ENCODE assay signal across 18 cellular contexts in the genomic region with DNA sequence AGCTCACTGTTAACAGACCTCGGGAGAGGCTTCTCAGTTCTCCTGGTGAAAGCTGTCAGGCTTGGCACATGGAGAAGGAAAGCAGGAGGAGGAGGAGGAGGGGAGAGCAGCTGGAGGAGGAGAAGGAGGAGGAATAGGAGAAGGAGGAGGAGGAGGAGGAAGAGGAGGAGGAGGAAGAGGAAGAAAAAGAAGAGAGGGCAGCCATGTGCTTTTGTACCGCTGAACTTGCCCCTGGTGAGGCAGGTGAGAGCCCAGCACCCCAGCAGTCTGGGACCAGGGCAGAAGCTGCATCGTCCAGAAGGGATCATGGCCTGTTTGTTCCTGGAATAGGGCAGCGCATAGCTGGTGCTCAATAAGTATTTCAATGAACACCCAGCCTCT. TPM values are rescaled to one million over a fixed set of nuclear protein-coding genes. Genes with fewer than 3 reads are reported as not detected.
DNase-seq lines count a peak whose midpoint lies in the region; TF ChIP-seq lines count a peak whose summit lies in the region.
"Had no signal": no experiment of that assay in that cellular context is flagged by ENCODE, and none has a peak within 500 bp of the region (broad histone marks: within the 10 kb centered on the region; RNA-seq: fewer than 3 reads in every experiment).

No MANE protein-coding gene starts in this region.

- H3K4me1 ChIP-seq in HEK293 (ENCODE audit: control insufficient read depth, insufficient read depth, low read length) (peaks cover 2% of the 10 kb centered on the region), PC-9 (replicated peaks; ENCODE audit: insufficient read depth) (peaks cover 57% of the 10 kb centered on the region), mesenchymal stem cell (ENCODE audit: control insufficient read depth, insufficient read depth, low read depth, low read length) (peaks cover 6% of the 10 kb centered on the region)

- no peaks in the 10 kb centered on the region for H3K9me3 Mint-ChIP-seq in glutamatergic neuron (ENCODE audit: unreplicated experiment)
- no peaks in the 10 kb centered on the region for H3K9me3 Mint-ChIP-seq in progenitor cell of endocrine pancreas (ENCODE audit: low read depth)
- H3K9me3 Mint-ChIP-seq: GM23338 had no signal

- no peaks in the 10 kb centered on the region for H4K20me1 ChIP-seq in PC-9 (ENCODE audit: insufficient read depth)

- no peaks in the 10 kb centered on the region for H3K4me1 Mint-ChIP-seq in glutamatergic neuron (ENCODE audit: low read depth, unreplicated experiment)
- H3K4me1 Mint-ChIP-seq in progenitor cell of endocrine pancreas (ENCODE audit: low read depth) = peaks cover 9% of the 10 kb centered on the region
- H3K4me1 Mint-ChIP-seq: CD4-positive, alpha-beta memory T cell had no signal

- POLR2A ChIA-PET in HEK293 (lab: Yijun Ruan, JAX) = interaction anchor here (0.9 kb wide), 1 partner anchor 205 kb away, joined by 3 read pairs; a partner anchor contains a TSS
- POLR2A ChIA-PET in PC-9 (lab: Charles Lee; ENCODE audit: unreplicated experiment) = no interaction called here

- TF ChIP-seq CTCF in HEK293 (tag by site-specific recombination; IDR thresholded peaks at IDR 0.05) (no peak), PC-9 (conservative IDR thresholded peaks at IDR 0.05) (no peak), glutamatergic neuron (IDR thresholded peaks at IDR 0.05; ENCODE audit: partially characterized antibody, unreplicated experiment) (no peak), progenitor cell of endocrine pancreas (IDR thresholded peaks at IDR 0.05; ENCODE audit: unreplicated experiment) (no peak)

- H2BK15ac ChIP-seq in mesenchymal stem cell (ENCODE audit: low read depth, poor library complexity, severe bottlenecking) = no peak overlapping the region

- H3K27ac ChIP-seq in HEK293 (ENCODE audit: extremely low read depth, low read depth, low read length) (no peak overlapping the region), PC-9 (no peak overlapping the region), mesenchymal stem cell (ENCODE audit: low read length, poor library complexity, severe bottlenecking) (no peak overlapping the region)

- no peak for DNase-seq in PC-9
- no peak for DNase-seq in mesenchymal stem cell
- no peak for DNase-seq in glutamatergic neuron
- no peak for DNase-seq in D341Med (ENCODE audit: low spot score)
- no peak for DNase-seq in superior temporal gyrus (ENCODE audit: extremely low spot score)
- no peak for DNase-seq in progenitor cell of endocrine pancreas (ENCODE audit: low spot score, unreplicated experiment)
- DNase-seq: 8988T; C1 segment of cervical spinal cord; Calu3; CD4-positive, alpha-beta memory T cell; COR-L47; DMS153; DND-41 had no signal

- peak overlapping the region in 1 of 2 experiments; percentile 55 for H3K4ac ChIP-seq in mesenchymal stem cell (ENCODE audit: low read depth in 1 of 2, low read length in 2 of 2)

- peak overlapping the region; percentile 6 to 83 for H2BK12ac ChIP-seq in mesenchymal stem cell (ENCODE audit: low read length in 2 of 2)

- no peak overlapping the region for H4K8ac ChIP-seq in mesenchymal stem cell (ENCODE audit: low read length)

- H3K27ac Mint-ChIP-seq in glutamatergic neuron (ENCODE audit: unreplicated experiment) = no peak overlapping the region
- no peak overlapping the region for H3K27ac Mint-ChIP-seq in progenitor cell of endocrine pancreas
- H3K27ac Mint-ChIP-seq: CD4-positive, alpha-beta memory T cell; GM23338 had no signal

- H2BK5ac ChIP-seq in mesenchymal stem cell (ENCODE audit: low read depth, low read length, poor library complexity, severe bottlenecking) = no peak overlapping the region

- peak overlapping the region; percentile 6 for H2BK120ac ChIP-seq in mesenchymal stem cell (ENCODE audit: low read depth, low read length)

- no peaks in the 10 kb centered on the region for H3K79me2 ChIP-seq in PC-9 (ENCODE audit: low read depth)

- H3K9me3 ChIP-seq in HEK293 (ENCODE audit: control insufficient read depth, insufficient read depth, low read depth, low read length) (no peaks in the 10 kb centered on the region), PC-9 (ENCODE audit: insufficient read depth, low read depth) (no peaks in the 10 kb centered on the region), mesenchymal stem cell (ENCODE audit: control insufficient read depth, low read length) (no peaks in the 10 kb centered on the region)
- H3K9me3 ChIP-seq: HAP-1 had no signal

- H2AFZ ChIP-seq in PC-9 = no peak overlapping the region
- no peak overlapping the region for H2AFZ ChIP-seq in mesenchymal stem cell (ENCODE audit: low read depth, low read length)
- H2AFZ ChIP-seq: GM23338 had no signal

- H3K4me3 Mint-ChIP-seq in glutamatergic neuron (ENCODE audit: unreplicated experiment) (no peak overlapping the region), progenitor cell of endocrine pancreas (ENCODE audit: low read depth) (no peak overlapping the region)
- H3K4me3 Mint-ChIP-seq: CD4-positive, alpha-beta memory T cell; GM23338 had no signal

- H3K9me2 ChIP-seq in PC-9 (ENCODE audit: insufficient read depth) = no peaks in the 10 kb centered on the region

- H3K27me3 ChIP-seq in PC-9 (ENCODE audit: insufficient read depth, low read depth) (no peaks in the 10 kb centered on the region), mesenchymal stem cell (ENCODE audit: control insufficient read depth in 1 of 2, insufficient read depth in 1 of 2, low read length in 2 of 2) (peaks cover 6 to 20% of the 10 kb centered on the region in 2 experiments)

- H3K4me3 ChIP-seq in HEK293 (ENCODE audit: low read depth, low read length) (no peak overlapping the region), PC-9 (no peak overlapping the region), mesenchymal stem cell (ENCODE audit: insufficient read depth in 1 of 2, low read depth in 1 of 2, low read length in 2 of 2) (no peak overlapping the region)
- H3K4me3 ChIP-seq: GM23338, HAP-1 had no signal

- H3K36me3 ChIP-seq in HEK293 (ENCODE audit: control insufficient read depth in 2 of 2, insufficient read depth in 1 of 2, low read length in 2 of 2) (no peaks in the 10 kb centered on the region), PC-9 (ENCODE audit: low read depth) (no peaks in the 10 kb centered on the region), mesenchymal stem cell (ENCODE audit: control insufficient read depth in 1 of 2, insufficient read depth in 2 of 2, low read depth in 1 of 2, low read length in 2 of 2) (no peaks in the 10 kb centered on the region)
- H3K36me3 ChIP-seq: HAP-1 had no signal

- H3F3A ChIP-seq in PC-9 (ENCODE audit: insufficient read depth, low read depth) = peaks cover 47% of the 10 kb centered on the region

- no peak overlapping the region for H4K91ac ChIP-seq in mesenchymal stem cell (ENCODE audit: low read length)

- intact Hi-C loops in PC-9 (cut with micrococcal nuclease; ENCODE audit: unreplicated experiment) = no loop called here

- H3K79me1 ChIP-seq in mesenchymal stem cell (replicated peaks; ENCODE audit: low read length, poor library complexity, severe bottlenecking) = no peaks in the 10 kb centered on the region

- peak overlapping the region; percentile 38; the same call in 1 of the 2 replicates for H3K4me2 ChIP-seq in PC-9
- H3K4me2 ChIP-seq in mesenchymal stem cell (ENCODE audit: low read length, poor library complexity, severe bottlenecking) = no peak overlapping the region
- H3K4me2 ChIP-seq: GM23338 had no signal

- H2AK5ac ChIP-seq in mesenchymal stem cell (ENCODE audit: low read length, severe bottlenecking) = no peak overlapping the region

- no peak overlapping the region for H3K9ac ChIP-seq in mesenchymal stem cell (ENCODE audit: low read length)

- CTCF ChIA-PET in HEK293 (lab: Yijun Ruan, JAX) = interaction anchor here (0.6 kb wide), 1 partner anchor 23 kb away, joined by 3 read pairs; no protein-coding TSS in a partner anchor
- CTCF ChIA-PET in PC-9 (lab: Charles Lee) = no interaction called here

- H3K14ac ChIP-seq in mesenchymal stem cell (ENCODE audit: low read length in 2 of 2) = peak overlapping the region in 1 of 2 experiments; percentile 82

- peak overlapping the region; percentile 5 to 14 for H3K18ac ChIP-seq in mesenchymal stem cell (ENCODE audit: low read depth in 1 of 2, low read length in 2 of 2)

- H3K27me3 Mint-ChIP-seq in glutamatergic neuron (ENCODE audit: unreplicated experiment) (no peaks in the 10 kb centered on the region), progenitor cell of endocrine pancreas (no peaks in the 10 kb centered on the region)

- H3K36me3 Mint-ChIP-seq in glutamatergic neuron (ENCODE audit: unreplicated experiment) = no peaks in the 10 kb centered on the region
- no peaks in the 10 kb centered on the region for H3K36me3 Mint-ChIP-seq in progenitor cell of endocrine pancreas (ENCODE audit: insufficient read depth)
- H3K36me3 Mint-ChIP-seq: CD4-positive, alpha-beta memory T cell had no signal

- no peak overlapping the region for H3K23ac ChIP-seq in mesenchymal stem cell (ENCODE audit: low read length in 2 of 2)

- BruUV-seq in PC-9 (replicated peaks; lab: Mats Ljungman, UMichigan) = no TSS peak

- WGBS in mesenchymal stem cell = 87% methylated on average over 4 of the region's 4 CpGs

TF ChIP-seq in HEK293, 187 proteins besides CTCF, POLR2A, EP300 and RAD21:
- peak; percentile 56 for TF ChIP-seq ZFHX2 (tag by site-specific recombination; conservative IDR thresholded peaks at IDR 0.05)
- TF ChIP-seq, protein P1, sequence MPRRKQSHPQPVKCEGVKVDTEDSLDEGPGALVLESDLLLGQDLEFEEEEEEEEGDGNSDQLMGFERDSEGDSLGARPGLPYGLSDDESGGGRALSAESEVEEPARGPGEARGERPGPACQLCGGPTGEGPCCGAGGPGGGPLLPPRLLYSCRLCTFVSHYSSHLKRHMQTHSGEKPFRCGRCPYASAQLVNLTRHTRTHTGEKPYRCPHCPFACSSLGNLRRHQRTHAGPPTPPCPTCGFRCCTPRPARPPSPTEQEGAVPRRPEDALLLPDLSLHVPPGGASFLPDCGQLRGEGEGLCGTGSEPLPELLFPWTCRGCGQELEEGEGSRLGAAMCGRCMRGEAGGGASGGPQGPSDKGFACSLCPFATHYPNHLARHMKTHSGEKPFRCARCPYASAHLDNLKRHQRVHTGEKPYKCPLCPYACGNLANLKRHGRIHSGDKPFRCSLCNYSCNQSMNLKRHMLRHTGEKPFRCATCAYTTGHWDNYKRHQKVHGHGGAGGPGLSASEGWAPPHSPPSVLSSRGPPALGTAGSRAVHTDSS (tag by site-specific recombination; IDR thresholded peaks at IDR 0.05) = peak; percentile 85
- TF ChIP-seq ZXDB (tag by site-specific recombination; IDR thresholded peaks at IDR 0.05) = no peak
- no peak for TF ChIP-seq ZNF785 (tag by site-specific recombination; IDR thresholded peaks at IDR 0.05)
- TF ChIP-seq EGR2 (tag by site-specific recombination; IDR thresholded peaks at IDR 0.05; ENCODE audit: low read depth) = peak; percentile 86

RNA-seq across cellular contexts. Expression of a gene that starts 21.3 kb away (rescaled TPM):
- total RNA-seq in PC-9 (2021) (1.1 and 1.7 TPM in 2 replicates), glutamatergic neuron (ENCODE audit: unreplicated experiment) (0.37 TPM), progenitor cell of endocrine pancreas (4.9 and 5.7 TPM in 2 replicates)
- polyA plus RNA-seq in mesenchymal stem cell (2013, experiment 1 of 2) = 0.19 TPM
- 0.21 TPM for polyA plus RNA-seq in mesenchymal stem cell (2013, experiment 2 of 2)
- total RNA-seq: A673; CD4-positive, alpha-beta memory T cell had no signal
- polyA plus RNA-seq: BJ; CD4-positive, alpha-beta memory T cell had no signal
